28 cellular contexts compared by ENCODE assay signal in the genomic region with DNA sequence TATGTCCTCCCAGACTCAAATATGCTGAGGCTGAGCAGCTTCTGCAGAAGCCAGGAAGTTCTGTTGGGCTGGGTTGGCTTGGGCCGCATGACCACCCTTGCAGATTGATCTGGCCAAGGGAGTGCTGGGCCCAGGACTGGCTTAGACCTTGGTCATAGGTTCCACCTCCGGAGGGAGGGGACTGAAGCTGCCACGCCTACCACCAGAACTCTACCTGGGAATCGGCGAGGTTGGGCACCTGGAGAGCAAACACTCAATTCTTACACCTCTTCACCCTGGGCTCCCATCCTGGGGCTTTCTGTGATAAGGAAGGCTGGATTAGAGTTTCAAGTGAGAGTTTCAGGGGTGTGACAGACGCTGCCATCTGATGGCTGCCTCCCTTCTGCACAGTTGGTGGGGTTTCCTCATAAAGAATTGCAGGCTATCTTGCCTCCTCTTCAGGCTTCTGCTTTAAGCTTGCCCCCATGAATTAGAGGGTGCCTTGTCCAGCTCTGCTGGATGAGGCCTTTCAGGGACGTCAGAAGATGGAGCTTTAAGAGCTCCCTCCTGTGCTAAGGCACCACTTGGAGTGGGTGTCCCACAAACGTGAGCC. TPM values are rescaled to one million over a fixed set of nuclear protein-coding genes. Genes with fewer than 3 reads are reported as not detected.
DNase-seq lines count a peak whose midpoint lies in the region; ATAC-seq and TF ChIP-seq lines count a peak whose summit lies in the region.
"Had no signal": no experiment of that assay in that cellular context is flagged by ENCODE, and none has a peak within 500 bp of the region (broad histone marks: within the 10 kb centered on the region; RNA-seq: fewer than 3 reads in every experiment).

No MANE protein-coding gene starts in this region.

- peak; percentile 45 for ATAC-seq in left lung
- ATAC-seq: activated naive CD4-positive, alpha-beta T cell treated with anti-CD3 and anti-CD28 coated beads, Interleukin-2, amount 50 U/mL, for 72 hours; pancreas; right cardiac atrium; stimulated activated effector memory CD8-positive, alpha-beta T cell treated with anti-CD3 and anti-CD28 coated beads, Interleukin-12 subunit alpha, Interleukin-12 subunit beta, amount 100 ng/mL, for 72 hours; T-cell had no signal

- in situ Hi-C loops in GM13977 (cut with MboI; ENCODE audit: low pct_unique_long_range_greater_than_20kb, low sequenced_read_pairs, unreplicated experiment) = no loop called here

- peak; percentile 13 for DNase-seq in DMS 273 (lab: John Stamatoyannopoulos, UW; ENCODE audit: unreplicated experiment)
- no peak for DNase-seq in DMS 273 treated with DMSO at 0.1 percent for 48 hours (lab: John Stamatoyannopoulos, UW)
- no peak for DNase-seq in GM13977 (ENCODE audit: low spot score)
- peak; percentile 18 for DNase-seq in UCSD-AML1 (lab: John Stamatoyannopoulos, UW; ENCODE audit: unreplicated experiment)
- no peak for DNase-seq in left lung
- no peak for DNase-seq in ureter (ENCODE audit: low spot score)
- no peak for DNase-seq in HK-2 (ENCODE audit: unreplicated experiment)
- no peak for DNase-seq in right atrium auricular region (ENCODE audit: low spot score)
- DNase-seq: activated CD4-positive, alpha-beta T cell treated with anti-CD3 and anti-CD28 coated beads for 1 hour; activated T-cell treated with anti-CD3 and anti-CD28 coated beads for 4 hours; Calu3; effector memory CD4-positive, alpha-beta T cell; foreskin melanocyte; KBM-7; mammary epithelial cell; NCI-H146; pancreas; Peyer's patch; right cardiac atrium; SHP77 treated with DMSO at 0.1 percent for 48 hours; stimulated activated CD4-positive, alpha-beta T cell treated with anti-CD3 and anti-CD28 coated beads, Interleukin-12 subunit alpha, Interleukin-12 subunit beta, amount 100 ng/mL, for 4 hours; stimulated activated CD4-positive, alpha-beta T cell treated with anti-CD3 and anti-CD28 coated beads, Interleukin-4, amount 100 ng/mL, for 24 hours; T-cell had no signal

- H3K9me3 ChIP-seq in left lung (no peaks in the 10 kb centered on the region), right atrium auricular region (no peaks in the 10 kb centered on the region)
- H3K9me3 ChIP-seq: pancreas, Peyer's patch had no signal

- peaks cover 20 to 37% of the 10 kb centered on the region in 2 donors for H3K27me3 ChIP-seq in left lung
- H3K27me3 ChIP-seq in right atrium auricular region = no peaks in the 10 kb centered on the region

- intact Hi-C loops in left lung (cut with DNase I) = no loop called here

- H3K36me3 ChIP-seq in left lung = no peaks in the 10 kb centered on the region
- H3K36me3 ChIP-seq in right atrium auricular region = no peaks in the 10 kb centered on the region
- H3K36me3 ChIP-seq: pancreas, Peyer's patch had no signal

- H3K27ac ChIP-seq in left lung (no peak overlapping the region), right atrium auricular region (no peak overlapping the region)
- H3K27ac ChIP-seq: 22Rv1, pancreas, Peyer's patch had no signal

- TF ChIP-seq CTCF in GM13977 (IDR thresholded peaks at IDR 0.05; ENCODE audit: extremely low read depth, insufficient read depth, missing control alignments) (peak; percentile 23), left lung (IDR thresholded peaks at IDR 0.05) (no peak), right atrium auricular region (IDR thresholded peaks at IDR 0.05) (no peak)

- peaks cover 0 to 11% of the 10 kb centered on the region in 2 donors for H3K4me1 ChIP-seq in left lung
- H3K4me1 ChIP-seq in right atrium auricular region = peaks cover 0 to 6% of the 10 kb centered on the region in 2 donors
- H3K4me1 ChIP-seq: pancreas had no signal

- no peak overlapping the region for H3K4me3 ChIP-seq in left lung
- H3K4me3 ChIP-seq in right atrium auricular region = no peak overlapping the region
- H3K4me3 ChIP-seq: pancreas, Peyer's patch had no signal

RNA-seq across cellular contexts. Expression of a gene that starts 5.8 kb away (rescaled TPM):
- total RNA-seq in left lung = 1 to 10 TPM; 1.1 to 2.0 TPM
- total RNA-seq in ureter = 0.75 TPM
- total RNA-seq in right atrium auricular region = under 1 TPM; 0.04 to 0.24 TPM
- total RNA-seq: activated naive CD4-positive, alpha-beta T cell treated with anti-CD3 and anti-CD28 coated beads, Interleukin-2, amount 50 U/mL, for 72 hours; bronchial epithelial cell; Calu3; HT1080 had no signal

Comparison
In these comparisons a context has a peak if more than half of its experiments do, and no peak if none do; other contexts are left out.
1. DNase-seq: peak in DMS 273 (single experiment) and UCSD-AML1 (single experiment); none in DMS 273 treated with DMSO at 0.1 percent for 48 hours (single experiment), GM13977 (single experiment), left lung (0 of 2), ureter (single experiment), HK-2 (single experiment) and right atrium auricular region (single experiment).